24 cellular contexts compared by ENCODE assay signal in genomic region chr11:13875643-13876042, GRCh38.
DNase-seq lines count a peak whose midpoint lies in the region; ATAC-seq and TF ChIP-seq lines count a peak whose summit lies in the region.
"Had no signal": no experiment of that assay in that cellular context is flagged by ENCODE, and none has a peak within 500 bp of the region (broad histone marks: within the 10 kb centered on the region; RNA-seq: fewer than 3 reads in every experiment).

No MANE protein-coding gene starts in this region.

- no peaks in the 10 kb centered on the region for H4K20me1 ChIP-seq in neural progenitor cell (ENCODE audit: low read depth)
- no peaks in the 10 kb centered on the region for H4K20me1 ChIP-seq in hepatocyte (ENCODE audit: insufficient read depth, poor library complexity, severe bottlenecking)

- H3K27ac Mint-ChIP-seq in Caco-2 (ENCODE audit: unreplicated experiment): no peak overlapping the region
- H3K27ac Mint-ChIP-seq in neural progenitor cell: no peak overlapping the region
- H3K27ac Mint-ChIP-seq in T-helper 17 cell: no peak overlapping the region
- H3K27ac Mint-ChIP-seq: H9 had no signal

- no peak overlapping the region for H3K9ac ChIP-seq in neural progenitor cell
- H3K9ac ChIP-seq: GM23248 had no signal

- H3K4me3 Mint-ChIP-seq in Caco-2 (ENCODE audit: unreplicated experiment) (no peak overlapping the region), neural progenitor cell (no peak overlapping the region), T-helper 17 cell (no peak overlapping the region)
- H3K4me3 Mint-ChIP-seq: CD4-positive, alpha-beta memory T cell; H9 had no signal

- H3K9me3 ChIP-seq in Caco-2 (no peaks in the 10 kb centered on the region), neural progenitor cell (ENCODE audit: low read depth) (no peaks in the 10 kb centered on the region), hepatocyte (ENCODE audit: low read depth) (no peaks in the 10 kb centered on the region), T-helper 17 cell (ENCODE audit: control insufficient read depth, low read length, poor library complexity, severe bottlenecking) (no peaks in the 10 kb centered on the region)
- H3K9me3 ChIP-seq: MG63 had no signal

- H3K9me3 Mint-ChIP-seq in Caco-2 (ENCODE audit: unreplicated experiment) (no peaks in the 10 kb centered on the region), neural progenitor cell (no peaks in the 10 kb centered on the region)
- H3K9me3 Mint-ChIP-seq: H9 had no signal

- H3K36me3 Mint-ChIP-seq in Caco-2 (ENCODE audit: insufficient read depth, unreplicated experiment) (no peaks in the 10 kb centered on the region), neural progenitor cell (no peaks in the 10 kb centered on the region), T-helper 17 cell (ENCODE audit: low read depth) (peaks cover 4% of the 10 kb centered on the region)

- H3F3A ChIP-seq in neural progenitor cell (ENCODE audit: low read depth): peaks cover 4% of the 10 kb centered on the region

- CTCF ChIA-PET in Caco-2 (lab: Charles Lee): interaction anchor here (0.6 kb wide), 1 partner anchor 315 kb away, joined by 3 read pairs; no protein-coding TSS in a partner anchor

- intact Hi-C loops in Caco-2 (cut with micrococcal nuclease; ENCODE audit: unreplicated experiment): loop anchor here (10.0 kb wide), 1 partner anchor 269 kb away; no protein-coding TSS in a partner anchor

- DNase-seq in Caco-2: peak; percentile 44 to 64
- DNase-seq in ecto neural progenitor cell (ENCODE audit: low spot score): peak; percentile 57
- peak; percentile 50 for DNase-seq in neural progenitor cell (ENCODE audit: low spot score)
- DNase-seq in RPMI8226: no peak
- no peak for DNase-seq in hepatocyte (ENCODE audit: low spot score)
- DNase-seq in T-helper 17 cell: no peak
- DNase-seq: C1 segment of cervical spinal cord; Calu3; CD4-positive, alpha-beta memory T cell; DMS79 treated with DMSO at 0.1 percent for 48 hours; GM23248; H9; KG1; MG63; NCI-H1105 treated with DMSO at 0.1 percent for 48 hours; NCI-H146; NCI-H2029; NCI-H526 treated with DMSO at 0.1 percent for 48 hours; SIG-M5 had no signal

- no peak for TF ChIP-seq CTCF in Caco-2 (IDR thresholded peaks at IDR 0.05; ENCODE audit: insufficient read depth in 1 of 2, low read depth in 1 of 2, low read length in 1 of 2, severe bottlenecking in 1 of 2, unreplicated experiment in 1 of 2)
- no peak for TF ChIP-seq CTCF in neural progenitor cell (IDR thresholded peaks at IDR 0.05)
- TF ChIP-seq CTCF in hepatocyte (IDR thresholded peaks at IDR 0.05; ENCODE audit: poor library complexity): no peak

- no peaks in the 10 kb centered on the region for H3K36me3 ChIP-seq in Caco-2 (ENCODE audit: control insufficient read depth, insufficient read depth, low read length)
- H3K36me3 ChIP-seq in neural progenitor cell: no peaks in the 10 kb centered on the region
- no peaks in the 10 kb centered on the region for H3K36me3 ChIP-seq in hepatocyte (replicated peaks; ENCODE audit: insufficient read depth, low read depth)
- H3K36me3 ChIP-seq: MG63 had no signal

- H3K27me3 Mint-ChIP-seq in Caco-2 (ENCODE audit: insufficient read depth, unreplicated experiment) (peaks cover 12% of the 10 kb centered on the region), neural progenitor cell (ENCODE audit: insufficient read depth, low read depth) (peaks cover 5% of the 10 kb centered on the region), T-helper 17 cell (no peaks in the 10 kb centered on the region)

- H3K79me2 ChIP-seq in neural progenitor cell (ENCODE audit: low read depth) (no peaks in the 10 kb centered on the region), hepatocyte (no peaks in the 10 kb centered on the region)

- H2AFZ ChIP-seq in neural progenitor cell (replicated peaks): no peak overlapping the region
- no peak overlapping the region for H2AFZ ChIP-seq in hepatocyte
- H2AFZ ChIP-seq: GM23248 had no signal

- BruUV-seq in Caco-2 (replicated peaks; lab: Mats Ljungman, UMichigan): no TSS peak

- ATAC-seq in GM19023 (IDR thresholded peaks at IDR 0.05; ENCODE audit: unreplicated experiment) (no peak), T-helper 17 cell (no peak)
- ATAC-seq: HepG2, Panc1, SK-N-SH treated with all-trans-retinoic acid at 6 μM for 48 hours had no signal

- H3K27me3 ChIP-seq in Caco-2 (replicated peaks; ENCODE audit: control insufficient read depth, insufficient read depth, low read length): no peaks in the 10 kb centered on the region
- no peaks in the 10 kb centered on the region for H3K27me3 ChIP-seq in neural progenitor cell
- H3K27me3 ChIP-seq in hepatocyte: no peaks in the 10 kb centered on the region
- H3K27me3 ChIP-seq: MG63 had no signal

- H3K4me3 ChIP-seq in Caco-2 (ENCODE audit: low read depth, low read length) (no peak overlapping the region), neural progenitor cell (no peak overlapping the region), hepatocyte (no peak overlapping the region)
- H3K4me3 ChIP-seq: GM23248, MG63 had no signal

- no peaks in the 10 kb centered on the region for H3K4me1 Mint-ChIP-seq in Caco-2 (ENCODE audit: low read depth, unreplicated experiment)
- H3K4me1 Mint-ChIP-seq in neural progenitor cell: peaks cover 27% of the 10 kb centered on the region
- H3K4me1 Mint-ChIP-seq in T-helper 17 cell: peaks cover 8% of the 10 kb centered on the region

- H3K27ac ChIP-seq in neural progenitor cell (no peak overlapping the region), hepatocyte (no peak overlapping the region)
- H3K27ac ChIP-seq: GM23248 had no signal

- no peak for TF ChIP-seq RAD21 in Ishikawa (IDR thresholded peaks at IDR 0.05; ENCODE audit: low read depth)

- 58% methylated on average over 9 of the region's 9 CpGs for WGBS in hepatocyte (ENCODE audit: low lambda C conversion rate, missing lambda C conversion rate)

- H3K4me1 ChIP-seq in Caco-2 (peaks cover 9% of the 10 kb centered on the region; the same call in 1 of the 2 replicates), neural progenitor cell (peaks cover 8% of the 10 kb centered on the region), hepatocyte (ENCODE audit: insufficient read depth) (peaks cover 14% of the 10 kb centered on the region)

- TF ChIP-seq EP300 in Ishikawa (IDR thresholded peaks at IDR 0.05; ENCODE audit: borderline replicate concordance): 0 out of 2 replicates have a peak, but pooled peaks have one; percentile 25

- H3K9me2 ChIP-seq in hepatocyte (replicated peaks; ENCODE audit: insufficient read depth): no peaks in the 10 kb centered on the region

- POLR2A ChIA-PET in Caco-2 (lab: Charles Lee): no interaction called here

- H3K4me2 ChIP-seq in neural progenitor cell (no peak overlapping the region), hepatocyte (no peak overlapping the region)

TF ChIP-seq in Ishikawa, 13 proteins besides CTCF, POLR2A, EP300 and RAD21:
- TF ChIP-seq YY1 (IDR thresholded peaks at IDR 0.05; ENCODE audit: low read depth) (0 out of 2 replicates have a peak, but pooled peaks have one; percentile 21), ZBTB7A (IDR thresholded peaks at IDR 0.05; ENCODE audit: low read depth) (no peak), NFIC (IDR thresholded peaks at IDR 0.05) (no peak), FOXM1 (IDR thresholded peaks at IDR 0.05; ENCODE audit: borderline replicate concordance, low read depth) (no peak; the same call in 1 of the 2 replicates), REST (IDR thresholded peaks at IDR 0.05; ENCODE audit: low read depth) (no peak), TAF1 (IDR thresholded peaks at IDR 0.05; ENCODE audit: low read depth) (no peak), MAX (IDR thresholded peaks at IDR 0.05) (peak; percentile 60), TCF12 (IDR thresholded peaks at IDR 0.05; ENCODE audit: low read depth) (0 out of 2 replicates have a peak, but pooled peaks have one; percentile 26)
TF ChIP-seq in Ishikawa: peak in this region for 3.

Comparison
In these comparisons a context has a peak if more than half of its experiments do, and no peak if none do; other contexts are left out.
1. DNase-seq: peak in Caco-2 (2 of 2), ecto neural progenitor cell (single experiment) and neural progenitor cell (single experiment); none in RPMI8226 (single experiment), hepatocyte (single experiment) and T-helper 17 cell (0 of 3).